In the genomic region with DNA sequence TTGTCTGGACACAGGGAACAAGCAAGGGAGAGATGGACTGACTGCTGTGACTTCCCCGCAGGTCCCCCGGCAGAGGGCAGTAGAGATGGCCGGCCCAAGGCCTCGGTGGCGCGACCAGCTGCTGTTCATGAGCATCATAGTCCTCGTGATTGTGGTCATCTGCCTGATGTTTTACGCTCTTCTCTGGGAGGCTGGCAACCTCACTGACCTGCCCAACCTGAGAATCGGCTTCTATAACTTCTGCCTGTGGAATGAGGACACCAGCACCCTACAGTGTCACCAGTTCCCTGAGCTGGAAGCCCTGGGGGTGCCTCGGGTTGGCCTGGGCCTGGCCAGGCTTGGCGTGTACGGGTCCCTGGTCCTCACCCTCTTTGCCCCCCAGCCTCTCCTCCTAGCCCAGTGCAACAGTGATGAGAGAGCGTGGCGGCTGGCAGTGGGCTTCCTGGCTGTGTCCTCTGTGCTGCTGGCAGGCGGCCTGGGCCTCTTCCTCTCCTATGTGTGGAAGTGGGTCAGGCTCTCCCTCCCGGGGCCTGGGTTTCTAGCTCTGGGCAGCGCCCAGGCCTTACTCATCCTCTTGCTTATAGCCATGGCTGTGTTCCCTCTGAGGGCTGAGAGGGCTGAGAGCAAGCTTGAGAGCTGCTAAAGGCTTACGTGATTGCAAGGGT, we compare ENCODE assay signal across 1 cellular context.
TF ChIP-seq lines count a peak whose summit lies in the region.

No MANE protein-coding gene starts in this region.

TF ChIP-seq in K562, 482 proteins besides CTCF, POLR2A, EP300 and RAD21 (continues in another document):
- TF ChIP-seq ZNF584 (CRISPR knock-in tag; IDR thresholded peaks at IDR 0.05; ENCODE audit: low read depth), result no peak
- TF ChIP-seq ATF2 (CRISPR knock-in tag; IDR thresholded peaks at IDR 0.05), result no peak
- peak; percentile 46 for TF ChIP-seq POLR2B (IDR thresholded peaks at IDR 0.05; ENCODE audit: low read depth, partially characterized antibody)
- TF ChIP-seq ZNF23 (CRISPR knock-in tag; IDR thresholded peaks at IDR 0.05), result no peak
- TF ChIP-seq CBX1 (IDR thresholded peaks at IDR 0.05; ENCODE audit: low read depth), result peak; percentile 67; the same call in 1 of the 2 replicates
- TF ChIP-seq CREB1 (IDR thresholded peaks at IDR 0.05), result no peak
- no peak for TF ChIP-seq CREB1 (CRISPR knock-in tag; IDR thresholded peaks at IDR 0.05)
- no peak for TF ChIP-seq IFI16 (CRISPR knock-in tag; IDR thresholded peaks at IDR 0.05)
- TF ChIP-seq ZNF583 (CRISPR knock-in tag; IDR thresholded peaks at IDR 0.05), result no peak
- TF ChIP-seq, protein P1, sequence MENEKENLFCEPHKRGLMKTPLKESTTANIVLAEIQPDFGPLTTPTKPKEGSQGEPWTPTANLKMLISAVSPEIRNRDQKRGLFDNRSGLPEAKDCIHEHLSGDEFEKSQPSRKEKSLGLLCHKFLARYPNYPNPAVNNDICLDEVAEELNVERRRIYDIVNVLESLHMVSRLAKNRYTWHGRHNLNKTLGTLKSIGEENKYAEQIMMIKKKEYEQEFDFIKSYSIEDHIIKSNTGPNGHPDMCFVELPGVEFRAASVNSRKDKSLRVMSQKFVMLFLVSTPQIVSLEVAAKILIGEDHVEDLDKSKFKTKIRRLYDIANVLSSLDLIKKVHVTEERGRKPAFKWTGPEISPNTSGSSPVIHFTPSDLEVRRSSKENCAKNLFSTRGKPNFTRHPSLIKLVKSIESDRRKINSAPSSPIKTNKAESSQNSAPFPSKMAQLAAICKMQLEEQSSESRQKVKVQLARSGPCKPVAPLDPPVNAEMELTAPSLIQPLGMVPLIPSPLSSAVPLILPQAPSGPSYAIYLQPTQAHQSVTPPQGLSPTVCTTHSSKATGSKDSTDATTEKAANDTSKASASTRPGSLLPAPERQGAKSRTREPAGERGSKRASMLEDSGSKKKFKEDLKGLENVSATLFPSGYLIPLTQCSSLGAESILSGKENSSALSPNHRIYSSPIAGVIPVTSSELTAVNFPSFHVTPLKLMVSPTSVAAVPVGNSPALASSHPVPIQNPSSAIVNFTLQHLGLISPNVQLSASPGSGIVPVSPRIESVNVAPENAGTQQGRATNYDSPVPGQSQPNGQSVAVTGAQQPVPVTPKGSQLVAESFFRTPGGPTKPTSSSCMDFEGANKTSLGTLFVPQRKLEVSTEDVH (IDR thresholded peaks at IDR 0.05; ENCODE audit: low read depth, partially characterized antibody), result peak; percentile 15
- TF ChIP-seq RFX7 (CRISPR knock-in tag; IDR thresholded peaks at IDR 0.05), result no peak
- TF ChIP-seq ETV6 (IDR thresholded peaks at IDR 0.05; ENCODE audit: borderline replicate concordance in 1 of 2, low read depth in 2 of 2, low read length in 1 of 2), result no peak
- TF ChIP-seq ETV6 (CRISPR knock-in tag; IDR thresholded peaks at IDR 0.05; ENCODE audit: borderline replicate concordance), result no peak
- no peak for TF ChIP-seq CSDE1 (IDR thresholded peaks at IDR 0.05)
- TF ChIP-seq, protein P2, sequence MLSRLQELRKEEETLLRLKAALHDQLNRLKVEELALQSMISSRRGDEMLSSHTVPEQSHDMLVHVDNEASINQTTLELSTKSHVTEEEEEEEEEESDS (CRISPR knock-in tag; IDR thresholded peaks at IDR 0.05), result no peak
- TF ChIP-seq ZBTB2 (IDR thresholded peaks at IDR 0.05), result no peak
- peak; percentile 82 for TF ChIP-seq POLR2G (IDR thresholded peaks at IDR 0.05; ENCODE audit: low read depth, low read length)
- TF ChIP-seq TCFL5 (CRISPR knock-in tag; conservative IDR thresholded peaks at IDR 0.05), result no peak
- TF ChIP-seq ETV5 (CRISPR knock-in tag; IDR thresholded peaks at IDR 0.05; ENCODE audit: low read depth), result no peak
- TF ChIP-seq SRSF1 (IDR thresholded peaks at IDR 0.05; ENCODE audit: low read depth, low read length), result no peak
- TF ChIP-seq RBFOX2 (IDR thresholded peaks at IDR 0.05; ENCODE audit: low read depth, low read length), result peak; percentile 72
- no peak for TF ChIP-seq PTTG1 (tag; IDR thresholded peaks at IDR 0.05; ENCODE audit: low read depth)
- TF ChIP-seq, protein P3, sequence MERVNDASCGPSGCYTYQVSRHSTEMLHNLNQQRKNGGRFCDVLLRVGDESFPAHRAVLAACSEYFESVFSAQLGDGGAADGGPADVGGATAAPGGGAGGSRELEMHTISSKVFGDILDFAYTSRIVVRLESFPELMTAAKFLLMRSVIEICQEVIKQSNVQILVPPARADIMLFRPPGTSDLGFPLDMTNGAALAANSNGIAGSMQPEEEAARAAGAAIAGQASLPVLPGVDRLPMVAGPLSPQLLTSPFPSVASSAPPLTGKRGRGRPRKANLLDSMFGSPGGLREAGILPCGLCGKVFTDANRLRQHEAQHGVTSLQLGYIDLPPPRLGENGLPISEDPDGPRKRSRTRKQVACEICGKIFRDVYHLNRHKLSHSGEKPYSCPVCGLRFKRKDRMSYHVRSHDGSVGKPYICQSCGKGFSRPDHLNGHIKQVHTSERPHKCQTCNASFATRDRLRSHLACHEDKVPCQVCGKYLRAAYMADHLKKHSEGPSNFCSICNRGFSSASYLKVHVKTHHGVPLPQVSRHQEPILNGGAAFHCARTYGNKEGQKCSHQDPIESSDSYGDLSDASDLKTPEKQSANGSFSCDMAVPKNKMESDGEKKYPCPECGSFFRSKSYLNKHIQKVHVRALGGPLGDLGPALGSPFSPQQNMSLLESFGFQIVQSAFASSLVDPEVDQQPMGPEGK (CRISPR knock-in tag; IDR thresholded peaks at IDR 0.05; ENCODE audit: borderline replicate concordance), result no peak
- TF ChIP-seq FOXA1 (IDR thresholded peaks at IDR 0.05; ENCODE audit: borderline replicate concordance), result no peak
- TF ChIP-seq SMAD3 (CRISPR knock-in tag; conservative IDR thresholded peaks at IDR 0.05), result no peak
- no peak for TF ChIP-seq HNRNPH1 (optimal IDR thresholded peaks at IDR 0.05; ENCODE audit: low read depth, low read length)
- TF ChIP-seq SUPT5H (IDR thresholded peaks at IDR 0.05), result peak; percentile 59
- TF ChIP-seq SREBF1 (IDR thresholded peaks at IDR 0.05; ENCODE audit: borderline replicate concordance, low read depth, low read length), result no peak
- TF ChIP-seq, protein P4, sequence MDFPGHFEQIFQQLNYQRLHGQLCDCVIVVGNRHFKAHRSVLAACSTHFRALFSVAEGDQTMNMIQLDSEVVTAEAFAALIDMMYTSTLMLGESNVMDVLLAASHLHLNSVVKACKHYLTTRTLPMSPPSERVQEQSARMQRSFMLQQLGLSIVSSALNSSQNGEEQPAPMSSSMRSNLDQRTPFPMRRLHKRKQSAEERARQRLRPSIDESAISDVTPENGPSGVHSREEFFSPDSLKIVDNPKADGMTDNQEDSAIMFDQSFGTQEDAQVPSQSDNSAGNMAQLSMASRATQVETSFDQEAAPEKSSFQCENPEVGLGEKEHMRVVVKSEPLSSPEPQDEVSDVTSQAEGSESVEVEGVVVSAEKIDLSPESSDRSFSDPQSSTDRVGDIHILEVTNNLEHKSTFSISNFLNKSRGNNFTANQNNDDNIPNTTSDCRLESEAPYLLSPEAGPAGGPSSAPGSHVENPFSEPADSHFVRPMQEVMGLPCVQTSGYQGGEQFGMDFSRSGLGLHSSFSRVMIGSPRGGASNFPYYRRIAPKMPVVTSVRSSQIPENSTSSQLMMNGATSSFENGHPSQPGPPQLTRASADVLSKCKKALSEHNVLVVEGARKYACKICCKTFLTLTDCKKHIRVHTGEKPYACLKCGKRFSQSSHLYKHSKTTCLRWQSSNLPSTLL (IDR thresholded peaks at IDR 0.05), result no peak
- TF ChIP-seq, protein P5, sequence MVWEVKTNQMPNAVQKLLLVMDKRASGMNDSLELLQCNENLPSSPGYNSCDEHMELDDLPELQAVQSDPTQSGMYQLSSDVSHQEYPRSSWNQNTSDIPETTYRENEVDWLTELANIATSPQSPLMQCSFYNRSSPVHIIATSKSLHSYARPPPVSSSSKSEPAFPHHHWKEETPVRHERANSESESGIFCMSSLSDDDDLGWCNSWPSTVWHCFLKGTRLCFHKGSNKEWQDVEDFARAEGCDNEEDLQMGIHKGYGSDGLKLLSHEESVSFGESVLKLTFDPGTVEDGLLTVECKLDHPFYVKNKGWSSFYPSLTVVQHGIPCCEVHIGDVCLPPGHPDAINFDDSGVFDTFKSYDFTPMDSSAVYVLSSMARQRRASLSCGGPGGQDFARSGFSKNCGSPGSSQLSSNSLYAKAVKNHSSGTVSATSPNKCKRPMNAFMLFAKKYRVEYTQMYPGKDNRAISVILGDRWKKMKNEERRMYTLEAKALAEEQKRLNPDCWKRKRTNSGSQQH (CRISPR knock-in tag; IDR thresholded peaks at IDR 0.05), result no peak
- no peak for TF ChIP-seq ZNF766 (CRISPR knock-in tag; conservative IDR thresholded peaks at IDR 0.05)
- TF ChIP-seq OTX1 (CRISPR knock-in tag; IDR thresholded peaks at IDR 0.05), result no peak
- no peak for TF ChIP-seq NFIC (IDR thresholded peaks at IDR 0.05)
- no peak for TF ChIP-seq SMARCE1 (IDR thresholded peaks at IDR 0.05)
- peak; percentile 82 for TF ChIP-seq RBM22 (IDR thresholded peaks at IDR 0.05; ENCODE audit: low read depth, low read length, poor library complexity, severe bottlenecking)
- TF ChIP-seq MTA3 (IDR thresholded peaks at IDR 0.05; ENCODE audit: borderline replicate concordance), result no peak
